ENCODE assay signal across 14 cellular contexts in genomic region chr1:225899044-225899925, GRCh38. TPM values are rescaled to one million over a fixed set of nuclear protein-coding genes. Genes with fewer than 3 reads are reported as not detected.
A peak's percentile ranks its signal among the peaks of the same experiment; 100 is the strongest.
DNase-seq lines count a peak whose midpoint lies in the region; ATAC-seq and TF ChIP-seq lines count a peak whose summit lies in the region.
"Had no signal": no experiment of that assay in that cellular context is flagged by ENCODE, and none has a peak within 500 bp of the region (broad histone marks: within the 10 kb centered on the region; RNA-seq: fewer than 3 reads in every experiment).

No MANE protein-coding gene starts in this region.

- no peak overlapping the region for H3K4me3 Mint-ChIP-seq in activated CD4-positive, alpha-beta T cell treated with anti-CD3 and anti-CD28 coated beads for 36 hours
- no peak overlapping the region for H3K4me3 Mint-ChIP-seq in activated CD4-positive, alpha-beta T cell treated with anti-CD3 and anti-CD28 coated beads, Interleukin-2, amount 10 ng/mL, durations not matched to agents 24 days and 14 days
- H3K4me3 Mint-ChIP-seq in naive thymus-derived CD8-positive, alpha-beta T cell: peak overlapping the region in 5 of 10 donors; percentile 23 to 76 (median 53)
- H3K4me3 Mint-ChIP-seq in natural killer cell treated with Interleukin-12 subunit alpha and Interleukin-12 subunit beta and Interleukin-15 and Interleukin-18, amount 100 ng/mL, for 72 hours: no peak overlapping the region
- H3K4me3 Mint-ChIP-seq: dendritic cell treated with granulocyte-macrophage colony-stimulating factor and Interleukin-4, amounts not matched to agents 40 ng/mL and 50 ng/mL, for 4 days had no signal

- no peak overlapping the region for H3K4me3 ChIP-seq in effector memory CD4-positive, alpha-beta T cell (ENCODE audit: insufficient read depth, low read depth, low read length, poor library complexity, severe bottlenecking)
- no peak overlapping the region for H3K4me3 ChIP-seq in testis

- H3K4me1 ChIP-seq in effector memory CD4-positive, alpha-beta T cell (ENCODE audit: control insufficient read depth, insufficient read depth, low read length, poor library complexity, severe bottlenecking): peaks cover 38% of the 10 kb centered on the region
- no peaks in the 10 kb centered on the region for H3K4me1 ChIP-seq in testis

- H3K9me3 ChIP-seq in effector memory CD4-positive, alpha-beta T cell (ENCODE audit: control insufficient read depth, low read length): no peaks in the 10 kb centered on the region
- no peaks in the 10 kb centered on the region for H3K9me3 ChIP-seq in testis

- H3K9me3 Mint-ChIP-seq in activated CD4-positive, alpha-beta T cell treated with anti-CD3 and anti-CD28 coated beads for 36 hours (ENCODE audit: low read depth): no peaks in the 10 kb centered on the region
- H3K9me3 Mint-ChIP-seq in activated CD4-positive, alpha-beta T cell treated with anti-CD3 and anti-CD28 coated beads, Interleukin-2, amount 10 ng/mL, durations not matched to agents 24 days and 14 days: peaks cover 3% of the 10 kb centered on the region
- H3K9me3 Mint-ChIP-seq in naive thymus-derived CD8-positive, alpha-beta T cell: no peaks in the 10 kb centered on the region
- H3K9me3 Mint-ChIP-seq in natural killer cell treated with Interleukin-12 subunit alpha and Interleukin-12 subunit beta and Interleukin-15 and Interleukin-18, amount 100 ng/mL, for 72 hours: no peaks in the 10 kb centered on the region
- H3K9me3 Mint-ChIP-seq: dendritic cell treated with granulocyte-macrophage colony-stimulating factor and Interleukin-4, amounts not matched to agents 40 ng/mL and 50 ng/mL, for 4 days had no signal

- H3K4me1 Mint-ChIP-seq in activated CD4-positive, alpha-beta T cell treated with anti-CD3 and anti-CD28 coated beads for 36 hours: peaks cover 39% of the 10 kb centered on the region
- peaks cover 39% of the 10 kb centered on the region for H3K4me1 Mint-ChIP-seq in activated CD4-positive, alpha-beta T cell treated with anti-CD3 and anti-CD28 coated beads, Interleukin-2, amount 10 ng/mL, durations not matched to agents 24 days and 14 days
- peaks cover 32 to 63% (median 57%) of the 10 kb centered on the region in 4 donors for H3K4me1 Mint-ChIP-seq in naive thymus-derived CD8-positive, alpha-beta T cell
- peaks cover 18 to 25% of the 10 kb centered on the region in 2 donors for H3K4me1 Mint-ChIP-seq in natural killer cell treated with Interleukin-12 subunit alpha and Interleukin-12 subunit beta and Interleukin-15 and Interleukin-18, amount 100 ng/mL, for 72 hours (ENCODE audit: low read depth in 2 of 2)

- peak overlapping the region; percentile 88 for H3K27ac Mint-ChIP-seq in activated CD4-positive, alpha-beta T cell treated with anti-CD3 and anti-CD28 coated beads for 36 hours
- no peak overlapping the region for H3K27ac Mint-ChIP-seq in activated CD4-positive, alpha-beta T cell treated with anti-CD3 and anti-CD28 coated beads, Interleukin-2, amount 10 ng/mL, durations not matched to agents 24 days and 14 days
- H3K27ac Mint-ChIP-seq in naive thymus-derived CD8-positive, alpha-beta T cell: peak overlapping the region; percentile 94 to 100 (median 97)
- H3K27ac Mint-ChIP-seq in natural killer cell treated with Interleukin-12 subunit alpha and Interleukin-12 subunit beta and Interleukin-15 and Interleukin-18, amount 100 ng/mL, for 72 hours: peak overlapping the region in 1 of 2 donors; percentile 60
- H3K27ac Mint-ChIP-seq: dendritic cell treated with granulocyte-macrophage colony-stimulating factor and Interleukin-4, amounts not matched to agents 40 ng/mL and 50 ng/mL, for 4 days had no signal

- H3K27me3 ChIP-seq in effector memory CD4-positive, alpha-beta T cell (replicated peaks; ENCODE audit: control insufficient read depth, insufficient read depth, low read length, poor library complexity, severe bottlenecking): no peaks in the 10 kb centered on the region
- H3K27me3 ChIP-seq in testis: no peaks in the 10 kb centered on the region

- H3K36me3 Mint-ChIP-seq in activated CD4-positive, alpha-beta T cell treated with anti-CD3 and anti-CD28 coated beads for 36 hours (ENCODE audit: low read depth): no peaks in the 10 kb centered on the region
- peaks cover 2% of the 10 kb centered on the region for H3K36me3 Mint-ChIP-seq in activated CD4-positive, alpha-beta T cell treated with anti-CD3 and anti-CD28 coated beads, Interleukin-2, amount 10 ng/mL, durations not matched to agents 24 days and 14 days (ENCODE audit: low read depth)
- no peaks in the 10 kb centered on the region for H3K36me3 Mint-ChIP-seq in naive thymus-derived CD8-positive, alpha-beta T cell
- H3K36me3 Mint-ChIP-seq in natural killer cell treated with Interleukin-12 subunit alpha and Interleukin-12 subunit beta and Interleukin-15 and Interleukin-18, amount 100 ng/mL, for 72 hours: no peaks in the 10 kb centered on the region

- intact Hi-C loops in activated CD4-positive, alpha-beta T cell treated with anti-CD3 and anti-CD28 coated beads for 36 hours (cut with DNase I, micrococcal nuclease): no loop called here
- intact Hi-C loops in activated CD4-positive, alpha-beta T cell treated with anti-CD3 and anti-CD28 coated beads, Interleukin-2, amount 10 ng/mL, durations not matched to agents 24 days and 14 days (cut with micrococcal nuclease): no loop called here
- intact Hi-C loops in testis (cut with DNase I; ENCODE audit: low total_unique reads): no loop called here

- H3K27me3 Mint-ChIP-seq in activated CD4-positive, alpha-beta T cell treated with anti-CD3 and anti-CD28 coated beads for 36 hours: no peaks in the 10 kb centered on the region
- peaks cover 18% of the 10 kb centered on the region for H3K27me3 Mint-ChIP-seq in activated CD4-positive, alpha-beta T cell treated with anti-CD3 and anti-CD28 coated beads, Interleukin-2, amount 10 ng/mL, durations not matched to agents 24 days and 14 days
- H3K27me3 Mint-ChIP-seq in naive thymus-derived CD8-positive, alpha-beta T cell: no peaks in the 10 kb centered on the region
- H3K27me3 Mint-ChIP-seq in natural killer cell treated with Interleukin-12 subunit alpha and Interleukin-12 subunit beta and Interleukin-15 and Interleukin-18, amount 100 ng/mL, for 72 hours: peaks cover 0 to 3% of the 10 kb centered on the region in 2 donors
- H3K27me3 Mint-ChIP-seq: dendritic cell treated with granulocyte-macrophage colony-stimulating factor and Interleukin-4, amounts not matched to agents 40 ng/mL and 50 ng/mL, for 4 days had no signal

- ATAC-seq in activated CD4-positive, alpha-beta T cell treated with anti-CD3 and anti-CD28 coated beads for 36 hours: no peak
- ATAC-seq in naive thymus-derived CD8-positive, alpha-beta T cell: no peak
- no peak for ATAC-seq in activated CD4-positive, CD25-positive, alpha-beta regulatory T cell treated with anti-CD3 and anti-CD28 coated beads, Interleukin-2, amount 50 U/mL, for 24 hours
- no peak for ATAC-seq in natural killer cell treated with Interleukin-12 subunit alpha and Interleukin-12 subunit beta and Interleukin-15 and Interleukin-18, amount 100 ng/mL, for 72 hours
- ATAC-seq: HCT116 had no signal

- POLR2A ChIA-PET in activated CD4-positive, alpha-beta T cell treated with anti-CD3 and anti-CD28 coated beads for 36 hours (lab: Charles Lee): no interaction called here
- POLR2A ChIA-PET in naive thymus-derived CD8-positive, alpha-beta T cell (lab: Charles Lee): interaction anchor here (0.9 to 15.1 kb wide), 12 partner anchors 9 to 431 kb away, joined by 3 to 526 read pairs (median 22); partner anchors contain the start of genes LEFTY1, PYCR2, SDE2 and SRP9

- no peak for DNase-seq in activated CD4-positive, alpha-beta T cell treated with anti-CD3 and anti-CD28 coated beads for 36 hours
- DNase-seq in activated CD4-positive, alpha-beta T cell treated with anti-CD3 and anti-CD28 coated beads, Interleukin-2, amount 10 ng/mL, durations not matched to agents 24 days and 14 days: no peak
- DNase-seq in NCI-H2029 treated with DMSO at 0.1 percent for 48 hours (lab: John Stamatoyannopoulos, UW) (peak; percentile 75), testis (no peak)
- DNase-seq in effector memory CD4-positive, alpha-beta T cell: no peak
- no peak for DNase-seq in naive thymus-derived CD8-positive, alpha-beta T cell
- DNase-seq in natural killer cell treated with Interleukin-12 subunit alpha and Interleukin-12 subunit beta and Interleukin-15 and Interleukin-18, amount 100 ng/mL, for 72 hours (ENCODE audit: low spot score): no peak
- DNase-seq: activated CD4-positive, CD25-positive, alpha-beta regulatory T cell; DMS 273 treated with DMSO at 0.1 percent for 48 hours; stimulated activated CD4-positive, alpha-beta T cell treated with anti-CD3 and anti-CD28 coated beads, Interleukin-12 subunit alpha, Interleukin-12 subunit beta, amount 100 ng/mL, for 4 hours had no signal

- H3K36me3 ChIP-seq in effector memory CD4-positive, alpha-beta T cell (ENCODE audit: control insufficient read depth, insufficient read depth, low read length): no peaks in the 10 kb centered on the region
- no peaks in the 10 kb centered on the region for H3K36me3 ChIP-seq in testis (ENCODE audit: low read depth, missing control alignments)

- 70 to 80% methylated on average over 4 of the region's 4 CpGs for WGBS in testis, 2 donors

- no peak for TF ChIP-seq POLR2A in testis (IDR thresholded peaks at IDR 0.05)

- peak overlapping the region; percentile 83 for H3K27ac ChIP-seq in effector memory CD4-positive, alpha-beta T cell (ENCODE audit: insufficient read depth, low read length, poor library complexity, severe bottlenecking)
- no peak overlapping the region for H3K27ac ChIP-seq in testis

- TF ChIP-seq CTCF in testis (IDR thresholded peaks at IDR 0.05): no peak

- CTCF ChIA-PET in activated CD4-positive, alpha-beta T cell treated with anti-CD3 and anti-CD28 coated beads for 36 hours (lab: Charles Lee): interaction anchor here (5.1 kb wide), 1 partner anchor 17 kb away, joined by 18 read pairs; the partner anchor contains the start of gene TMEM63A

RNA-seq across cellular contexts. Expression of gene LEFTY1, which starts 10.3 kb away (rescaled TPM):
- not detected for total RNA-seq in activated CD4-positive, alpha-beta T cell treated with anti-CD3 and anti-CD28 coated beads for 36 hours
- total RNA-seq in activated CD4-positive, alpha-beta T cell treated with anti-CD3 and anti-CD28 coated beads, Interleukin-2, amount 10 ng/mL, durations not matched to agents 24 days and 14 days: not detected in 2 replicates
- total RNA-seq in naive thymus-derived CD8-positive, alpha-beta T cell: not detected
- under 1 TPM in 1 of 3 donors, not detected in 2; 0.22 TPM for polyA plus RNA-seq in naive thymus-derived CD8-positive, alpha-beta T cell
- not detected for total RNA-seq in natural killer cell treated with Interleukin-12 subunit alpha and Interleukin-12 subunit beta and Interleukin-15 and Interleukin-18, amount 100 ng/mL, for 72 hours
- under 1 TPM; 0.63 to 0.87 TPM for total RNA-seq in testis
- 0.90 TPM for polyA plus RNA-seq in testis (ENCODE audit: insufficient read depth, low read depth, low replicate concordance)

RNA-seq across cellular contexts. Expression of gene TMEM63A, which starts 17.1 kb away (rescaled TPM):
- total RNA-seq in activated CD4-positive, alpha-beta T cell treated with anti-CD3 and anti-CD28 coated beads for 36 hours: 10 to 100 TPM; 47.3 to 48.0 TPM
- total RNA-seq in activated CD4-positive, alpha-beta T cell treated with anti-CD3 and anti-CD28 coated beads, Interleukin-2, amount 10 ng/mL, durations not matched to agents 24 days and 14 days: 23.0 and 28.5 TPM in 2 replicates
- total RNA-seq in naive thymus-derived CD8-positive, alpha-beta T cell: 100 to 1,000 TPM; 427 to 436 TPM
- polyA plus RNA-seq in naive thymus-derived CD8-positive, alpha-beta T cell: 10 to 100 TPM; 34.4 to 53.5 (median 45.1) TPM
- 10 to 100 TPM; 42.7 to 53.6 TPM for total RNA-seq in natural killer cell treated with Interleukin-12 subunit alpha and Interleukin-12 subunit beta and Interleukin-15 and Interleukin-18, amount 100 ng/mL, for 72 hours
- 10 to 100 TPM; 46.9 to 51.7 TPM for total RNA-seq in testis
- 13.6 TPM for polyA plus RNA-seq in testis (ENCODE audit: insufficient read depth, low read depth, low replicate concordance)

RNA-seq across cellular contexts. Expression of gene PYCR2, which starts 24.8 kb away (rescaled TPM):
- total RNA-seq in activated CD4-positive, alpha-beta T cell treated with anti-CD3 and anti-CD28 coated beads for 36 hours: 100 to 1,000 TPM; 106 to 126 TPM
- 144 and 150 TPM in 2 replicates for total RNA-seq in activated CD4-positive, alpha-beta T cell treated with anti-CD3 and anti-CD28 coated beads, Interleukin-2, amount 10 ng/mL, durations not matched to agents 24 days and 14 days
- total RNA-seq in naive thymus-derived CD8-positive, alpha-beta T cell: 100 to 1,000 TPM; 132 to 153 TPM
- 100 to 1,000 TPM in 2 of 3 donors, 10 to 100 TPM in 1; 75.0 to 152 (median 121) TPM for polyA plus RNA-seq in naive thymus-derived CD8-positive, alpha-beta T cell
- total RNA-seq in natural killer cell treated with Interleukin-12 subunit alpha and Interleukin-12 subunit beta and Interleukin-15 and Interleukin-18, amount 100 ng/mL, for 72 hours: 100 to 1,000 TPM; 102 to 127 TPM
- 10 to 100 TPM; 60.7 to 64.2 TPM for total RNA-seq in testis
- polyA plus RNA-seq in testis (ENCODE audit: insufficient read depth, low read depth, low replicate concordance): 85.3 TPM

RNA-seq across cellular contexts. Expression of gene LEFTY2, which starts 41.7 kb away (rescaled TPM):
- total RNA-seq in activated CD4-positive, alpha-beta T cell treated with anti-CD3 and anti-CD28 coated beads for 36 hours: not detected
- total RNA-seq in activated CD4-positive, alpha-beta T cell treated with anti-CD3 and anti-CD28 coated beads, Interleukin-2, amount 10 ng/mL, durations not matched to agents 24 days and 14 days: not detected in 2 replicates
- total RNA-seq in naive thymus-derived CD8-positive, alpha-beta T cell: not detected
- polyA plus RNA-seq in naive thymus-derived CD8-positive, alpha-beta T cell: under 1 TPM; 0.19 to 0.75 (median 0.64) TPM
- total RNA-seq in natural killer cell treated with Interleukin-12 subunit alpha and Interleukin-12 subunit beta and Interleukin-15 and Interleukin-18, amount 100 ng/mL, for 72 hours: not detected
- 1 to 10 TPM; 4.2 to 4.7 TPM for total RNA-seq in testis
- 10.0 TPM for polyA plus RNA-seq in testis (ENCODE audit: insufficient read depth, low read depth, low replicate concordance)
- polyA plus RNA-seq: AG04450 had no signal

Comparison
In these comparisons a context has a peak if more than half of its experiments do, and no peak if none do; other contexts are left out.
1. RNA of gene TMEM63A, which starts 17.1 kb away (total RNA-seq): 427 to 436 TPM in naive thymus-derived CD8-positive, alpha-beta T cell; 42.7 to 53.6 TPM in natural killer cell treated with Interleukin-12 subunit alpha and Interleukin-12 subunit beta and Interleukin-15 and Interleukin-18, amount 100 ng/mL, for 72 hours, 46.9 to 51.7 TPM in testis, 47.3 to 48.0 TPM in activated CD4-positive, alpha-beta T cell treated with anti-CD3 and anti-CD28 coated beads for 36 hours and 23.0 to 28.5 TPM in activated CD4-positive, alpha-beta T cell treated with anti-CD3 and anti-CD28 coated beads, Interleukin-2, amount 10 ng/mL, durations not matched to agents 24 days and 14 days; every median in the first group is over 4 times any median in the second.